In genomic region chr1:161653971-161654370, GRCh38 we compare ENCODE assay signal across 1 cellular context. TPM values are rescaled to one million over a fixed set of nuclear protein-coding genes. Genes with fewer than 3 reads are reported as not detected.
"Had no signal": no experiment of that assay in that cellular context is flagged by ENCODE, and none has a peak within 500 bp of the region (broad histone marks: within the 10 kb centered on the region; RNA-seq: fewer than 3 reads in every experiment).

No MANE protein-coding gene starts in this region.

RNA-seq across cellular contexts. Expression of gene FCGR2B, which starts 9.0 kb away (rescaled TPM):
- polyA plus RNA-seq: neural cell had no signal

RNA-seq across cellular contexts. Expression of gene FCGR3B, which starts 23.0 kb away (rescaled TPM):
- polyA plus RNA-seq: neural cell had no signal

RNA-seq across cellular contexts. Expression of gene FCRLA, which starts 53.1 kb away (rescaled TPM):
- polyA plus RNA-seq: neural cell had no signal
